ENCODE assay signal across 8 cellular contexts in genomic region chr7:111486472-111487142, GRCh38.
A peak's percentile ranks its signal among the peaks of the same experiment; 100 is the strongest.
DNase-seq lines count a peak whose midpoint lies in the region; ATAC-seq and TF ChIP-seq lines count a peak whose summit lies in the region.

No MANE protein-coding gene starts in this region.

- CTCF ChIA-PET in AG04450 (lab: Charles Lee) = no interaction called here

- no peak for TF ChIP-seq POLR2A in upper lobe of left lung (IDR thresholded peaks at IDR 0.05)

- TF ChIP-seq EP300 in upper lobe of left lung (IDR thresholded peaks at IDR 0.05) = no peak

- H3K36me3 ChIP-seq in upper lobe of left lung = no peaks in the 10 kb centered on the region

- POLR2A ChIA-PET in AG04450 (lab: Yijun Ruan, JAX) = no interaction called here

- no peak overlapping the region for H3K4me3 ChIP-seq in AG04450 (ENCODE audit: low read depth, low read length)
- no peak overlapping the region for H3K4me3 ChIP-seq in astrocyte of the spinal cord (ENCODE audit: low read depth, low read length)
- no peak overlapping the region for H3K4me3 ChIP-seq in upper lobe of left lung

- H3K4me1 ChIP-seq in upper lobe of left lung = no peaks in the 10 kb centered on the region

- H3K27ac ChIP-seq in AG04450 (ENCODE audit: low read depth, low read length) (no peak overlapping the region), upper lobe of left lung (no peak overlapping the region)

- TF ChIP-seq CTCF in AG04450 (IDR thresholded peaks at IDR 0.05; ENCODE audit: low read depth, low read length) = peak; percentile 77
- peak; percentile 62 for TF ChIP-seq CTCF in GM12873 (IDR thresholded peaks at IDR 0.05; ENCODE audit: insufficient read depth, low read depth, low read length, missing control alignments)
- peak; percentile 72 for TF ChIP-seq CTCF in astrocyte of the spinal cord (IDR thresholded peaks at IDR 0.05; ENCODE audit: low read depth, low read length)
- TF ChIP-seq CTCF in upper lobe of left lung (IDR thresholded peaks at IDR 0.05) = peak; percentile 30 to 69 (median 57)

- H3K9me3 ChIP-seq in AG04450 (ENCODE audit: control insufficient read depth, insufficient read depth, low read length) (no peaks in the 10 kb centered on the region), upper lobe of left lung (no peaks in the 10 kb centered on the region)

- no peaks in the 10 kb centered on the region for H3K27me3 ChIP-seq in AG04450 (ENCODE audit: control insufficient read depth, insufficient read depth, low read length)
- no peaks in the 10 kb centered on the region for H3K27me3 ChIP-seq in upper lobe of left lung

- ATAC-seq in HG03159 (IDR thresholded peaks at IDR 0.05; ENCODE audit: unreplicated experiment) (peak; percentile 73), upper lobe of left lung (ENCODE audit: low FRiP score in 2 of 2) (peak in 1 of 2 donors; percentile 73)

- DNase-seq in AG04450 (ENCODE audit: low read depth, low spot score) (peak; percentile 23), NCI-H2227 (lab: John Stamatoyannopoulos, UW; ENCODE audit: unreplicated experiment) (peak; percentile 69), astrocyte of the spinal cord (ENCODE audit: low read depth, low spot score) (peak; percentile 73), iris pigment epithelial cell (ENCODE audit: low read depth) (peak; percentile 65), upper lobe of left lung (no peak)
- DNase-seq in activated CD4-positive, alpha-beta T cell treated with anti-CD3 and anti-CD28 coated beads, Interleukin-2, amount 50 U/mL, for 1 hour = no peak

- in situ Hi-C loops in astrocyte of the spinal cord (cut with HindIII; ENCODE audit: low sequenced_read_pairs) = no loop called here

Comparison
In these comparisons a context has a peak if more than half of its experiments do, and no peak if none do; other contexts are left out.
1. DNase-seq: peak in AG04450 (single experiment), NCI-H2227 (single experiment), astrocyte of the spinal cord (single experiment) and iris pigment epithelial cell (single experiment); none in upper lobe of left lung (0 of 2) and activated CD4-positive, alpha-beta T cell treated with anti-CD3 and anti-CD28 coated beads, Interleukin-2, amount 50 U/mL, for 1 hour (single experiment).
2. Peak in every context shown above with its lines, with median percentiles within 50 percentile points of each other: CTCF ChIP-seq.